In the genomic region with DNA sequence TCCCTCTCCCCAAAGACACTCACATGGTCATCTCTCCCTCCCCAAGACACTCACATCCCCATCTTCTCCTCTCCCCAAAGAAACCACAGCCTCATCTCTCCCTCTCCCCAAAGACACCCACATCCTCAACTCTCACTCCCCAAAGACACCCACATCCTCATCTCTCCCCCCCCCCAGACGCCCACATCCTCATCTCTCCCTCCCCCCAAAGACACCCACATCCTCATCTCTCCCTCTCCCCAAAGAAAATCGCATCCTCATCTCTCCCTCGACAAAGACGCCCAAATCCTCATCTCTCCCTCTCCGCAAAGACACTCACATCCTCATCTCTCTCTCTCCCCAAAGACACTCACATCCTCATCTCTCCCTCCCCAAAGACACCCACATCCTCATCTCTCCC, we compare ENCODE assay signal across 27 cellular contexts.
"Had no signal": no experiment of that assay in that cellular context is flagged by ENCODE, and none has a peak within 500 bp of the region (broad histone marks: within the 10 kb centered on the region; RNA-seq: fewer than 3 reads in every experiment).

No MANE protein-coding gene starts in this region.

- H3K27ac Mint-ChIP-seq: stimulated activated effector memory CD8-positive, alpha-beta T cell treated with anti-CD3 and anti-CD28 coated beads, Interleukin-12 subunit alpha, Interleukin-12 subunit beta, amount 100 ng/mL, for 72 hours; stimulated activated memory B cell treated with anti-CD40 and anti-IgM and Interleukin-4, amounts not matched to agents 10 μg/mL and 1 μg/mL and 100 μg/mL, for 72 hours; stimulated activated naive B cell treated with anti-CD40 and anti-IgM and Interleukin-4, amounts not matched to agents 10 μg/mL and 1 μg/mL and 100 μg/mL, for 72 hours; stimulated activated naive CD8-positive, alpha-beta T cell treated with anti-CD3 and anti-CD28 coated beads, Interleukin-15, amount 100 ng/mL, for 72 hours; stimulated activated naive CD8-positive, alpha-beta T cell treated with anti-CD3 and anti-CD28 coated beads, Interleukin-15, Interleukin-2, amounts not matched to agents 100 ng/mL and 50 ng/mL, for 24 hours; type B pancreatic cell had no signal

- H3K4me1 Mint-ChIP-seq: stimulated activated effector memory CD8-positive, alpha-beta T cell treated with anti-CD3 and anti-CD28 coated beads, Interleukin-12 subunit alpha, Interleukin-12 subunit beta, amount 100 ng/mL, for 72 hours; stimulated activated memory B cell treated with anti-CD40 and anti-IgM and Interleukin-4, amounts not matched to agents 10 μg/mL and 1 μg/mL and 100 μg/mL, for 72 hours; stimulated activated naive B cell treated with anti-CD40 and anti-IgM and Interleukin-4, amounts not matched to agents 10 μg/mL and 1 μg/mL and 100 μg/mL, for 72 hours; stimulated activated naive CD8-positive, alpha-beta T cell treated with anti-CD3 and anti-CD28 coated beads, Interleukin-15, amount 100 ng/mL, for 72 hours had no signal

- H3K27me3 ChIP-seq: testis, thyroid gland, upper lobe of left lung, uterus, vagina had no signal

- H3K4me3 ChIP-seq: stomach, suprapubic skin, testis, thoracic aorta, thyroid gland, tibial artery, tibial nerve, transverse colon, upper lobe of left lung, upper lobe of right lung, uterus, vagina had no signal

- DNase-seq: stimulated activated CD4-positive, alpha-beta T cell treated with anti-CD3 and anti-CD28 coated beads, Interleukin-2, amount 100 ng/mL, for 48 hours; stimulated activated CD4-positive, alpha-beta T cell treated with anti-CD3 and anti-CD28 coated beads, Interleukin-4, amount 100 ng/mL, for 1 hour; stimulated activated CD4-positive, alpha-beta T cell treated with anti-CD3 and anti-CD28 coated beads, Interleukin-4, amount 100 ng/mL, for 24 hours; stimulated activated CD4-positive, alpha-beta T cell treated with anti-CD3 and anti-CD28 coated beads, Interleukin-4, amount 100 ng/mL, for 4 hours; stimulated activated CD8-positive, alpha-beta memory T cell treated with anti-CD3 and anti-CD28 coated beads, Interleukin-4, amount 100 ng/mL, for 48 hours; stimulated activated naive B cell treated with anti-CD40 and anti-IgM and Interleukin-4, amounts not matched to agents 10 μg/mL and 1 μg/mL and 100 μg/mL, for 72 hours; stimulated activated naive CD4-positive, alpha-beta T cell treated with Interleukin-2 at 50 U/mL for 16 hours; stimulated activated naive CD8-positive, alpha-beta T cell treated with anti-CD3 and anti-CD28 coated beads, Interleukin-15, amount 100 ng/mL, for 72 hours; stimulated activated naive CD8-positive, alpha-beta T cell treated with anti-CD3 and anti-CD28 coated beads, Interleukin-15, Interleukin-2, amounts not matched to agents 100 U/mL and 50 U/mL, for 24 hours; stomach; substantia nigra; testis; thyroid gland; tibial artery; transverse colon; trophoblast cell; upper lobe of left lung; upper lobe of right lung; uterus had no signal

- H3K27ac ChIP-seq: stomach, suprapubic skin, testis, thoracic aorta, thyroid gland, tibial artery, tibial nerve, transverse colon, upper lobe of left lung, upper lobe of right lung, uterus, vagina had no signal

- ATAC-seq: stimulated activated effector memory CD8-positive, alpha-beta T cell treated with anti-CD3 and anti-CD28 coated beads, Interleukin-12 subunit alpha, Interleukin-12 subunit beta, amount 100 ng/mL, for 72 hours; stimulated activated memory B cell treated with anti-CD40 and anti-IgM and Interleukin-4, amounts not matched to agents 10 μg/mL and 1 μg/mL and 100 μg/mL, for 72 hours; stimulated activated naive B cell treated with anti-CD40 and anti-IgM and Interleukin-4, amounts not matched to agents 10 μg/mL and 1 μg/mL and 100 μg/mL, for 72 hours; stimulated activated naive CD8-positive, alpha-beta T cell treated with anti-CD3 and anti-CD28 coated beads, Interleukin-15, amount 100 ng/mL, for 72 hours; stimulated activated naive CD8-positive, alpha-beta T cell treated with anti-CD3 and anti-CD28 coated beads, Interleukin-15, Interleukin-2, amounts not matched to agents 100 U/mL and 50 U/mL, for 24 hours; upper lobe of right lung had no signal

- H3K9me3 Mint-ChIP-seq: stimulated activated effector memory CD8-positive, alpha-beta T cell treated with anti-CD3 and anti-CD28 coated beads, Interleukin-12 subunit alpha, Interleukin-12 subunit beta, amount 100 ng/mL, for 72 hours; stimulated activated naive CD8-positive, alpha-beta T cell treated with anti-CD3 and anti-CD28 coated beads, Interleukin-15, Interleukin-2, amounts not matched to agents 100 ng/mL and 50 ng/mL, for 24 hours; type B pancreatic cell had no signal

- H3K36me3 Mint-ChIP-seq: stimulated activated effector memory CD8-positive, alpha-beta T cell treated with anti-CD3 and anti-CD28 coated beads, Interleukin-12 subunit alpha, Interleukin-12 subunit beta, amount 100 ng/mL, for 72 hours; stimulated activated memory B cell treated with anti-CD40 and anti-IgM and Interleukin-4, amounts not matched to agents 10 μg/mL and 1 μg/mL and 100 μg/mL, for 72 hours; type B pancreatic cell had no signal

- H3K27me3 Mint-ChIP-seq: stimulated activated memory B cell treated with anti-CD40 and anti-IgM and Interleukin-4, amounts not matched to agents 10 μg/mL and 1 μg/mL and 100 μg/mL, for 72 hours had no signal

- H3K9me3 ChIP-seq: stomach, suprapubic skin, testis, thoracic aorta, thyroid gland, tibial artery, tibial nerve, transverse colon, upper lobe of left lung, upper lobe of right lung, uterus, vagina had no signal

- H3K4me3 Mint-ChIP-seq: stimulated activated effector memory CD8-positive, alpha-beta T cell treated with anti-CD3 and anti-CD28 coated beads, Interleukin-12 subunit alpha, Interleukin-12 subunit beta, amount 100 ng/mL, for 72 hours; stimulated activated memory B cell treated with anti-CD40 and anti-IgM and Interleukin-4, amounts not matched to agents 10 μg/mL and 1 μg/mL and 100 μg/mL, for 72 hours; stimulated activated naive B cell treated with anti-CD40 and anti-IgM and Interleukin-4, amounts not matched to agents 10 μg/mL and 1 μg/mL and 100 μg/mL, for 72 hours; stimulated activated naive CD8-positive, alpha-beta T cell treated with anti-CD3 and anti-CD28 coated beads, Interleukin-15, amount 100 ng/mL, for 72 hours; stimulated activated naive CD8-positive, alpha-beta T cell treated with anti-CD3 and anti-CD28 coated beads, Interleukin-15, Interleukin-2, amounts not matched to agents 100 ng/mL and 50 ng/mL, for 24 hours; type B pancreatic cell had no signal
